2 cellular contexts compared by ENCODE assay signal in genomic region chr22:43159484-43160178, GRCh38.
TF ChIP-seq lines count a peak whose summit lies in the region.

No MANE protein-coding gene starts in this region.

TF ChIP-seq in SK-N-SH, 30 proteins besides CTCF, POLR2A, EP300 and RAD21 (continued from another document):
- TF ChIP-seq IRF3 (IDR thresholded peaks at IDR 0.05; ENCODE audit: low read depth, low read length) = no peak
- TF ChIP-seq ZBTB33 (IDR thresholded peaks at IDR 0.05; ENCODE audit: borderline replicate concordance, low read depth) = no peak
- TF ChIP-seq FOSL2 (IDR thresholded peaks at IDR 0.05; ENCODE audit: borderline replicate concordance, low read depth) = no peak
- TF ChIP-seq FOXM1 (IDR thresholded peaks at IDR 0.05; ENCODE audit: low read depth) = no peak

TF ChIP-seq in SK-N-SH treated with all-trans-retinoic acid at 6 μM for 48 hours, 23 proteins besides CTCF, POLR2A, EP300 and RAD21 (continued from another document):
- no peak for TF ChIP-seq ARNTL (CRISPR knock-in tag; IDR thresholded peaks at IDR 0.05; ENCODE audit: borderline replicate concordance, low read depth)
- no peak for TF ChIP-seq CREB5 (CRISPR knock-in tag; IDR thresholded peaks at IDR 0.05; ENCODE audit: low read depth)
- no peak for TF ChIP-seq ESRRG (CRISPR knock-in tag; IDR thresholded peaks at IDR 0.05)
- TF ChIP-seq RARB (CRISPR knock-in tag; IDR thresholded peaks at IDR 0.05) = no peak
- TF ChIP-seq ZFP3 (CRISPR knock-in tag; IDR thresholded peaks at IDR 0.05) = no peak
- TF ChIP-seq BACH2 (CRISPR knock-in tag; IDR thresholded peaks at IDR 0.05; ENCODE audit: borderline replicate concordance) = no peak
- TF ChIP-seq POU6F1 (CRISPR knock-in tag; IDR thresholded peaks at IDR 0.05; ENCODE audit: borderline replicate concordance, low read depth) = no peak
- TF ChIP-seq CSRNP3 (CRISPR knock-in tag; IDR thresholded peaks at IDR 0.05) = no peak
- TF ChIP-seq ZNF8 (CRISPR knock-in tag; IDR thresholded peaks at IDR 0.05) = no peak
- TF ChIP-seq ZC3H10 (CRISPR knock-in tag; IDR thresholded peaks at IDR 0.05) = no peak
